In the genomic region with DNA sequence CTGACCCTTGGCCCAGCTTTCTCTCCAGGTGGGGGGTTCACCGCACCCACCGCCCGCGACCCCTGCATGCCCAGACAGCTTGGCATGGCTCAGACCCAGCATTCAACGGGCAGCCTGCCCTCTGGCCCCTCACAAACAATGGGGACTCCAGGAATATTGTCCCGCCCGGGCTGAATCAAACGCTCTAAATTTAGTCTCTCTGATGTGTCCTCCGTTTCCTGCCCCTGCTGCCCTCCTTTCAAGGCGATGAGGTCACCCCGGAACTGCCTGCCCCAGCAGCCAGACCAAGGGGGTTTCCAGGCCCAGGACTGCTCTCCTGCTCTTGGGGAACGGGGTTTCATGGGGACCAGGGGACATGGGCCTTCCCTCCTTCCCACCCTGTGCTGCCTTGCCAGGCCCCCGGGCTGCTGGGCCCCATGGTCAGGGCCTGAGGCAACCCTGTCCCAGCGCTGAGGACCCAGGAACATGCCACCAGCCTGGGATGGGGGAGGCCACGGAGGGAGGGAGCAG, we compare ENCODE assay signal across 7 cellular contexts. TPM values are rescaled to one million over a fixed set of nuclear protein-coding genes. Genes with fewer than 3 reads are reported as not detected.
A peak's percentile ranks its signal among the peaks of the same experiment; 100 is the strongest.
DNase-seq lines count a peak whose midpoint lies in the region; ATAC-seq and TF ChIP-seq lines count a peak whose summit lies in the region.

No MANE protein-coding gene starts in this region.

- DNase-seq in SJSA1 (ENCODE audit: low read depth in 1 of 2, low spot score in 2 of 2) (peak; percentile 88 to 95), choroid plexus epithelial cell (ENCODE audit: low read depth) (peak; percentile 54), BE2C (no peak), NCI-H187 (lab: John Stamatoyannopoulos, UW) (no peak)
- peak; percentile 88 for DNase-seq in natural killer cell treated with Interleukin-12 subunit alpha and Interleukin-12 subunit beta and Interleukin-15 and Interleukin-18, amount 100 ng/mL, for 72 hours (ENCODE audit: low spot score)

- H3K27me3 Mint-ChIP-seq in natural killer cell treated with Interleukin-12 subunit alpha and Interleukin-12 subunit beta and Interleukin-15 and Interleukin-18, amount 100 ng/mL, for 72 hours = peaks cover 23 to 29% of the 10 kb centered on the region in 2 donors

- H3K27me3 ChIP-seq in SJSA1 (replicated peaks) (no peaks in the 10 kb centered on the region), BE2C (no peaks in the 10 kb centered on the region)

- peak overlapping the region; percentile 98 for H3K27ac ChIP-seq in SJSA1

- peak; percentile 50 for ATAC-seq in GM19463 (IDR thresholded peaks at IDR 0.05; ENCODE audit: unreplicated experiment)
- peak; percentile 86 to 89 for ATAC-seq in natural killer cell treated with Interleukin-12 subunit alpha and Interleukin-12 subunit beta and Interleukin-15 and Interleukin-18, amount 100 ng/mL, for 72 hours
- ATAC-seq in HG03571 (IDR thresholded peaks at IDR 0.05; ENCODE audit: unreplicated experiment) = no peak

- peak overlapping the region; percentile 75 for H3K4me3 Mint-ChIP-seq in natural killer cell treated with Interleukin-12 subunit alpha and Interleukin-12 subunit beta and Interleukin-15 and Interleukin-18, amount 100 ng/mL, for 72 hours

- TF ChIP-seq CTCF in choroid plexus epithelial cell (conservative IDR thresholded peaks at IDR 0.05; ENCODE audit: low read depth, low read length) = no peak
- TF ChIP-seq CTCF in BE2C (IDR thresholded peaks at IDR 0.05; ENCODE audit: low read depth, low read length) = no peak

- no peaks in the 10 kb centered on the region for H3K36me3 Mint-ChIP-seq in natural killer cell treated with Interleukin-12 subunit alpha and Interleukin-12 subunit beta and Interleukin-15 and Interleukin-18, amount 100 ng/mL, for 72 hours

- H3K9me3 ChIP-seq in SJSA1 (replicated peaks) (no peaks in the 10 kb centered on the region), BE2C (no peaks in the 10 kb centered on the region)

- H3K4me1 Mint-ChIP-seq in natural killer cell treated with Interleukin-12 subunit alpha and Interleukin-12 subunit beta and Interleukin-15 and Interleukin-18, amount 100 ng/mL, for 72 hours (ENCODE audit: low read depth in 2 of 2) = peaks cover 10 to 14% of the 10 kb centered on the region in 2 donors

- no peaks in the 10 kb centered on the region for H3K9me3 Mint-ChIP-seq in natural killer cell treated with Interleukin-12 subunit alpha and Interleukin-12 subunit beta and Interleukin-15 and Interleukin-18, amount 100 ng/mL, for 72 hours

- no peaks in the 10 kb centered on the region for H3K36me3 ChIP-seq in SJSA1
- H3K36me3 ChIP-seq in BE2C = no peaks in the 10 kb centered on the region

- H3K4me1 ChIP-seq in SJSA1 (replicated peaks) (peaks cover 52% of the 10 kb centered on the region), BE2C (0 out of 2 replicates have a peak, but pooled peaks cover 3% of the 10 kb centered on the region)

- peak overlapping the region; percentile 58 to 93 for H3K27ac Mint-ChIP-seq in natural killer cell treated with Interleukin-12 subunit alpha and Interleukin-12 subunit beta and Interleukin-15 and Interleukin-18, amount 100 ng/mL, for 72 hours

- no peak overlapping the region for H3K4me3 ChIP-seq in SJSA1
- no peak overlapping the region for H3K4me3 ChIP-seq in choroid plexus epithelial cell (ENCODE audit: low read depth, low read length)
- H3K4me3 ChIP-seq in BE2C (ENCODE audit: low read depth, low read length) = no peak overlapping the region

RNA-seq across cellular contexts. Expression of gene PDGFB, which starts 10.1 kb away (rescaled TPM):
- 0.13 TPM in 1 of 2 replicates, not detected in the other for total RNA-seq in SJSA1 (2014; rRNA removed; shearing (Covaris generic))
- not detected for total RNA-seq in natural killer cell treated with Interleukin-12 subunit alpha and Interleukin-12 subunit beta and Interleukin-15 and Interleukin-18, amount 100 ng/mL, for 72 hours
- not detected for polyA plus RNA-seq in BE2C (2012; ENCODE audit: insufficient read depth, insufficient read length, low read depth)

Comparison
In these comparisons a context has a peak if more than half of its experiments do, and no peak if none do; other contexts are left out.
1. DNase-seq: peak in SJSA1 (2 of 2), choroid plexus epithelial cell (single experiment) and natural killer cell treated with Interleukin-12 subunit alpha and Interleukin-12 subunit beta and Interleukin-15 and Interleukin-18, amount 100 ng/mL, for 72 hours (single experiment); none in BE2C (single experiment) and NCI-H187 (0 of 2).